24 cellular contexts compared by ENCODE assay signal in genomic region chr6:40794581-40794980, GRCh38.
"Had no signal": no experiment of that assay in that cellular context is flagged by ENCODE, and none has a peak within 500 bp of the region (broad histone marks: within the 10 kb centered on the region; RNA-seq: fewer than 3 reads in every experiment).

No MANE protein-coding gene starts in this region.

- H3K36me3 ChIP-seq: heart right ventricle, neural progenitor cell, suprapubic skin, vagina had no signal

- H3K4me3 ChIP-seq: coronary artery, heart right ventricle, lung, mucosa of descending colon, neural progenitor cell, suprapubic skin, vagina had no signal

- H3K9me3 ChIP-seq: heart right ventricle, mucosa of descending colon, suprapubic skin, vagina had no signal

- H3K27me3 ChIP-seq: neural progenitor cell, suprapubic skin, vagina had no signal

- H3K27ac ChIP-seq: coronary artery, foreskin keratinocyte, heart right ventricle, neural progenitor cell, parathyroid adenoma, suprapubic skin, vagina had no signal

- DNase-seq: effector memory CD8-positive, alpha-beta T cell; erythroblast; foreskin keratinocyte; glutamatergic neuron; heart right ventricle; hippocampal formation; mucosa of descending colon; naive B cell; right cardiac atrium; small intestine; stimulated activated CD4-positive, alpha-beta T cell treated with anti-CD3 and anti-CD28 coated beads, Interleukin-1b, Interleukin-23, amount 100 ng/mL, for 48 hours; stimulated activated CD4-positive, alpha-beta T cell treated with anti-CD3 and anti-CD28 coated beads, Interleukin-4, amount 100 ng/mL, for 1 hour; stimulated activated CD8-positive, alpha-beta memory T cell treated with anti-CD3 and anti-CD28 coated beads, Interleukin-4, amount 100 ng/mL, for 48 hours; stimulated activated naive CD4-positive, alpha-beta T cell; stimulated activated naive CD8-positive, alpha-beta T cell treated with anti-CD3 and anti-CD28 coated beads, Interleukin-15, amount 100 ng/mL, for 72 hours; trophoblast cell had no signal

- H3K4me1 ChIP-seq: foreskin keratinocyte, parathyroid adenoma, suprapubic skin, vagina had no signal

- ATAC-seq: effector memory CD8-positive, alpha-beta T cell; foreskin keratinocyte; heart right ventricle; left lobe of liver; natural killer cell treated with Interleukin-12 subunit alpha and Interleukin-12 subunit beta and Interleukin-15 and Interleukin-18, amount 100 ng/mL, for 72 hours; right cardiac atrium; stimulated activated naive CD8-positive, alpha-beta T cell treated with anti-CD3 and anti-CD28 coated beads, Interleukin-15, amount 100 ng/mL, for 72 hours had no signal
